Comparison of ENCODE assay signal across 25 cellular contexts in the genomic region with DNA sequence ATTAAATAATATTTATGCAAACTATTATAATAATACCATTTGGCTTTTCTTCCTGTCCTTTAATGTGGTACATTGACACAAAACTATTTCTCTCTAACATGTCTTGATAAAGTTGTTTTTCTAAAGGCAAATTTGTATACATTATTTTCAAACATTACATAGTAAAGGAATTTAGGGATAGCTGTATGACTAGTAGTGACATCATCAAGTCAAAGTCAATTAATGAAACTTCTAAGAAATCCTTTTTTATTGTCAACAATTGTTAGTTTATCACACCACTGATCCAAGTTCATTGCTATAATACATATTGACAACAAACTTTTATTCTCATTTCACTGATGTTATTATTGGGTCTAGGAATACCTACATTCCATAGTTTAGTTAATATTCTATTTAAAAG.
"Had no signal": no experiment of that assay in that cellular context is flagged by ENCODE, and none has a peak within 500 bp of the region (broad histone marks: within the 10 kb centered on the region; RNA-seq: fewer than 3 reads in every experiment).

No MANE protein-coding gene starts in this region.

- FAIRE-seq: keratinocyte, pancreas, urothelium cell line had no signal

- H3K9me3 ChIP-seq: left lung, lower lobe of right lung, pancreas, prostate gland, sigmoid colon, spleen, suprapubic skin, thoracic aorta, tibial artery, upper lobe of right lung had no signal

- H3K27me3 ChIP-seq: left lung, pancreas, sigmoid colon, spleen, suprapubic skin, tibial artery, upper lobe of right lung had no signal

- H3K36me3 ChIP-seq: prostate gland, thoracic aorta had no signal

- H3K4me1 ChIP-seq: left lung, lower lobe of right lung, pancreas, prostate gland, sigmoid colon, spleen, tibial artery, upper lobe of right lung had no signal

- H3K27ac ChIP-seq: left lung, lower lobe of right lung, pancreas, prostate gland, sigmoid colon, spleen, suprapubic skin, thoracic aorta, tibial artery, upper lobe of right lung had no signal

- H3K4me3 ChIP-seq: left lung, lower lobe of right lung, pancreas, prostate gland, sigmoid colon, spleen, suprapubic skin, thoracic aorta, tibial artery, upper lobe of right lung had no signal

- DNase-seq: left colon; left lung; lower lobe of right lung; mammary epithelial cell; mesenchymal stem cell; naive thymus-derived CD8-positive, alpha-beta T cell; nucleus accumbens; pancreas; posterior cingulate gyrus; retina; right cardiac atrium; sigmoid colon; small intestine; spleen; stimulated activated CD4-positive, alpha-beta T cell treated with anti-CD3 and anti-CD28 coated beads, Interleukin-4, amount 100 ng/mL, for 24 hours; stimulated activated naive CD4-positive, alpha-beta T cell; tibial artery; trophoblast cell; upper lobe of right lung had no signal

- ATAC-seq: left colon; left lung; lower lobe of right lung; naive thymus-derived CD8-positive, alpha-beta T cell; pancreas; right cardiac atrium; stimulated activated effector memory CD8-positive, alpha-beta T cell treated with anti-CD3 and anti-CD28 coated beads, Interleukin-12 subunit alpha, Interleukin-12 subunit beta, amount 100 ng/mL, for 72 hours; upper lobe of right lung had no signal
